Comparison of ENCODE assay signal across 17 cellular contexts in genomic region chr15:68295430-68295829, GRCh38.
"Had no signal": no experiment of that assay in that cellular context is flagged by ENCODE, and none has a peak within 500 bp of the region (broad histone marks: within the 10 kb centered on the region; RNA-seq: fewer than 3 reads in every experiment).

No MANE protein-coding gene starts in this region.

- H3K27ac Mint-ChIP-seq: activated CD8-positive, alpha-beta T cell treated with anti-CD3 and anti-CD28 coated beads for 36 hours; activated naive CD4-positive, alpha-beta T cell treated with anti-CD3 and anti-CD28 coated beads for 36 hours; activated naive CD8-positive, alpha-beta T cell treated with anti-CD3 and anti-CD28 coated beads, Interleukin-2, amount 50 U/mL, for 24 hours; activated T-helper 17 cell treated with anti-CD3 and anti-CD28 coated beads, Interleukin-2, amount 50 U/mL, for 72 hours; nephron progenitor cell had no signal

- H3K36me3 ChIP-seq: ovary had no signal

- DNase-seq: activated CD4-positive, alpha-beta T cell treated with anti-CD3 and anti-CD28 coated beads for 4 hours; activated CD8-positive, alpha-beta memory T cell treated with anti-CD3 and anti-CD28 coated beads, Interleukin-2, amount 50 U/mL, for 4 hours; activated CD8-positive, alpha-beta T cell treated with anti-CD3 and anti-CD28 coated beads for 36 hours; activated naive CD4-positive, alpha-beta T cell treated with anti-CD3 and anti-CD28 coated beads for 36 hours; activated naive CD8-positive, alpha-beta T cell treated with anti-CD3 and anti-CD28 coated beads, Interleukin-2, amount 50 U/mL, for 24 hours; aorta; effector memory CD4-positive, alpha-beta T cell; foreskin keratinocyte; kidney glomerular epithelial cell; nephron progenitor cell; ovary; stimulated activated CD4-positive, alpha-beta T cell treated with anti-CD3 and anti-CD28 coated beads, Interleukin-15, amount 100 ng/mL, for 24 hours; stimulated activated CD4-positive, alpha-beta T cell treated with anti-CD3 and anti-CD28 coated beads, Interleukin-4, amount 100 ng/mL, for 1 hour; stimulated activated naive CD4-positive, alpha-beta T cell; T-helper 2 cell had no signal

- H3K4me3 ChIP-seq: ovary, tibial nerve had no signal

- H3K27me3 ChIP-seq: foreskin keratinocyte, ovary, tibial nerve had no signal

- H3K27me3 Mint-ChIP-seq: activated CD8-positive, alpha-beta T cell treated with anti-CD3 and anti-CD28 coated beads for 36 hours; activated naive CD8-positive, alpha-beta T cell treated with anti-CD3 and anti-CD28 coated beads, Interleukin-2, amount 50 U/mL, for 24 hours; activated T-helper 17 cell treated with anti-CD3 and anti-CD28 coated beads, Interleukin-2, amount 50 U/mL, for 72 hours had no signal

- H3K9me3 Mint-ChIP-seq: activated CD8-positive, alpha-beta T cell treated with anti-CD3 and anti-CD28 coated beads for 36 hours; activated naive CD4-positive, alpha-beta T cell treated with anti-CD3 and anti-CD28 coated beads for 36 hours; activated naive CD8-positive, alpha-beta T cell treated with anti-CD3 and anti-CD28 coated beads, Interleukin-2, amount 50 U/mL, for 24 hours; activated T-helper 17 cell treated with anti-CD3 and anti-CD28 coated beads, Interleukin-2, amount 50 U/mL, for 72 hours; nephron progenitor cell had no signal

- ATAC-seq: activated CD8-positive, alpha-beta T cell treated with anti-CD3 and anti-CD28 coated beads for 36 hours; activated naive CD8-positive, alpha-beta T cell treated with anti-CD3 and anti-CD28 coated beads, Interleukin-2, amount 50 U/mL, for 24 hours; activated T-helper 17 cell treated with anti-CD3 and anti-CD28 coated beads, Interleukin-2, amount 50 U/mL, for 72 hours; foreskin keratinocyte had no signal

- H3K4me3 Mint-ChIP-seq: activated CD8-positive, alpha-beta T cell treated with anti-CD3 and anti-CD28 coated beads for 36 hours; activated naive CD4-positive, alpha-beta T cell treated with anti-CD3 and anti-CD28 coated beads for 36 hours; activated naive CD8-positive, alpha-beta T cell treated with anti-CD3 and anti-CD28 coated beads, Interleukin-2, amount 50 U/mL, for 24 hours; activated T-helper 17 cell treated with anti-CD3 and anti-CD28 coated beads, Interleukin-2, amount 50 U/mL, for 72 hours; nephron progenitor cell had no signal

- H3K27ac ChIP-seq: foreskin keratinocyte, ovary, tibial nerve had no signal

- H3K9me3 ChIP-seq: ovary, tibial nerve had no signal
